1 cellular context compared by ENCODE assay signal in genomic region chr21:26850116-26850643, GRCh38.
TF ChIP-seq lines count a peak whose summit lies in the region.

No MANE protein-coding gene starts in this region.

TF ChIP-seq in GM23338, 12 proteins besides CTCF, POLR2A, EP300 and RAD21:
- no peak for TF ChIP-seq ZNF462 (CRISPR knock-in tag; IDR thresholded peaks at IDR 0.05)
- TF ChIP-seq NANOG (IDR thresholded peaks at IDR 0.05; ENCODE audit: borderline replicate concordance): no peak
- TF ChIP-seq EZH2phosphoT487 (IDR thresholded peaks at IDR 0.05; ENCODE audit: unreplicated experiment): no peak
- no peak for TF ChIP-seq ZNF331 (CRISPR knock-in tag; IDR thresholded peaks at IDR 0.05; ENCODE audit: low read depth)
- no peak for TF ChIP-seq EZH2 (IDR thresholded peaks at IDR 0.05; ENCODE audit: low read depth, unreplicated experiment)
- no peak for TF ChIP-seq CREB1 (CRISPR knock-in tag; IDR thresholded peaks at IDR 0.05; ENCODE audit: low read depth)
- no peak for TF ChIP-seq JUNB (IDR thresholded peaks at IDR 0.05; ENCODE audit: unreplicated experiment)
- TF ChIP-seq REST (IDR thresholded peaks at IDR 0.05; ENCODE audit: unreplicated experiment): no peak
- no peak for TF ChIP-seq POLR2AphosphoS5 (IDR thresholded peaks at IDR 0.05; ENCODE audit: low read depth)
- no peak for TF ChIP-seq STAT1 (IDR thresholded peaks at IDR 0.05; ENCODE audit: unreplicated experiment)
- TF ChIP-seq ETS1 (IDR thresholded peaks at IDR 0.05): no peak
- no peak for TF ChIP-seq ZNF114 (CRISPR knock-in tag; IDR thresholded peaks at IDR 0.05)
